8 cellular contexts compared by ENCODE assay signal in genomic region chr3:152298393-152299242, GRCh38. TPM values are rescaled to one million over a fixed set of nuclear protein-coding genes. Genes with fewer than 3 reads are reported as not detected.
A peak's percentile ranks its signal among the peaks of the same experiment; 100 is the strongest.
DNase-seq lines count a peak whose midpoint lies in the region; ATAC-seq and TF ChIP-seq lines count a peak whose summit lies in the region.

No MANE protein-coding gene starts in this region.

- peak overlapping the region; percentile 45 for H3K9ac ChIP-seq in muscle layer of colon (ENCODE audit: low read length)

- intact Hi-C loops in activated CD4-positive, alpha-beta memory T cell treated with anti-CD3 and anti-CD28 coated beads for 36 hours (cut with micrococcal nuclease) = loop anchor here (1.0 to 2.0 kb wide), 3 partner anchors 12 to 30 kb away; partner anchors contain the start of gene MBNL1
- intact Hi-C loops in thyroid gland (cut with DNase I) = no loop called here

- 6 to 10% methylated on average over 14 of the region's 14 CpGs for WGBS in thyroid gland, 2 donors

- peaks cover 74% of the 10 kb centered on the region for H3K4me1 Mint-ChIP-seq in activated CD4-positive, alpha-beta memory T cell treated with anti-CD3 and anti-CD28 coated beads for 36 hours (ENCODE audit: low read depth)

- H3K27me3 ChIP-seq in muscle layer of colon (ENCODE audit: control insufficient read depth in 1 of 2, insufficient read depth in 2 of 2, low read length in 2 of 2) (no peaks in the 10 kb centered on the region), thyroid gland (no peaks in the 10 kb centered on the region)

- no peaks in the 10 kb centered on the region for H3K9me3 Mint-ChIP-seq in activated CD4-positive, alpha-beta memory T cell treated with anti-CD3 and anti-CD28 coated beads for 36 hours

- ATAC-seq in GM18861 (IDR thresholded peaks at IDR 0.05; ENCODE audit: unreplicated experiment) (peak; percentile 45), HG03108 (IDR thresholded peaks at IDR 0.05; ENCODE audit: unreplicated experiment) (peak; percentile 49)

- H3K27me3 Mint-ChIP-seq in activated CD4-positive, alpha-beta memory T cell treated with anti-CD3 and anti-CD28 coated beads for 36 hours = no peaks in the 10 kb centered on the region

- H3K27ac ChIP-seq in epithelial cell of prostate (peak overlapping the region; percentile 64), muscle layer of colon (ENCODE audit: low read depth, low read length) (peak overlapping the region; percentile 88), thyroid gland (peak overlapping the region; percentile 40 to 91 (median 78))

- DNase-seq in AG10803 (ENCODE audit: low read depth) (peak; percentile 99), NCI-H460 (ENCODE audit: extremely low read depth, low read depth) (peak; percentile 54), epithelial cell of prostate (ENCODE audit: low read depth, low spot score) (peak; percentile 61), thyroid gland (peak; percentile 53 to 58)
- DNase-seq in activated CD4-positive, alpha-beta memory T cell treated with anti-CD3 and anti-CD28 coated beads for 36 hours = peak; percentile 59

- peak overlapping the region; percentile 90 for H3K27ac Mint-ChIP-seq in activated CD4-positive, alpha-beta memory T cell treated with anti-CD3 and anti-CD28 coated beads for 36 hours

- H3K4me3 ChIP-seq in AG10803 (ENCODE audit: low read length) (peak overlapping the region; percentile 54), muscle layer of colon (ENCODE audit: low read depth in 1 of 2, low read length in 2 of 2) (peak overlapping the region; percentile 12 to 37), thyroid gland (replicated peaks in 1 of 3) (peak overlapping the region in 1 of 3 donors; percentile 33)

- CTCF ChIA-PET in activated CD4-positive, alpha-beta memory T cell treated with anti-CD3 and anti-CD28 coated beads for 36 hours (lab: Charles Lee) = interaction anchor here (1.1 to 1.3 kb wide), 3 partner anchors 145 to 227 kb away, joined by 3 to 4 read pairs (median 4); no protein-coding TSS in a partner anchor

- TF ChIP-seq POLR2A in thyroid gland (IDR thresholded peaks at IDR 0.05) = peak in 1 of 2 donors; percentile 61

- H3K36me3 ChIP-seq in muscle layer of colon (ENCODE audit: insufficient read depth, low read length) (no peaks in the 10 kb centered on the region), thyroid gland (no peaks in the 10 kb centered on the region)

- H3K36me3 Mint-ChIP-seq in activated CD4-positive, alpha-beta memory T cell treated with anti-CD3 and anti-CD28 coated beads for 36 hours = peaks cover 37% of the 10 kb centered on the region

- TF ChIP-seq CTCF in AG10803 (conservative IDR thresholded peaks at IDR 0.05; ENCODE audit: low read length) (no peak), thyroid gland (IDR thresholded peaks at IDR 0.05) (no peak)

- POLR2A ChIA-PET in activated CD4-positive, alpha-beta memory T cell treated with anti-CD3 and anti-CD28 coated beads for 36 hours (lab: Charles Lee) = interaction anchor here (0.7 to 2.9 kb wide), 8 partner anchors 8 to 95 kb away, joined by 3 to 13 read pairs (median 5); partner anchors contain the start of gene MBNL1

- no peaks in the 10 kb centered on the region for H3K9me3 ChIP-seq in muscle layer of colon (ENCODE audit: low read length)
- H3K9me3 ChIP-seq in thyroid gland = no peaks in the 10 kb centered on the region

- peak overlapping the region; percentile 75 for H3K4me3 Mint-ChIP-seq in activated CD4-positive, alpha-beta memory T cell treated with anti-CD3 and anti-CD28 coated beads for 36 hours

- H3K4me1 ChIP-seq in muscle layer of colon (ENCODE audit: insufficient read depth, low read length) (peaks cover 69% of the 10 kb centered on the region), thyroid gland (peaks cover 37 to 57% of the 10 kb centered on the region in 2 donors)

RNA-seq across cellular contexts. Expression of gene MBNL1, which starts 29.9 kb away (rescaled TPM):
- total RNA-seq in NCI-H460 (2014; rRNA removed; shearing (Covaris generic)) = 130 and 132 TPM in 2 replicates
- 45.3 and 80.7 TPM in 2 replicates for polyA plus RNA-seq in NCI-H460 (2014; cell fraction: nucleus; rRNA removed)
- total RNA-seq in activated CD4-positive, alpha-beta memory T cell treated with anti-CD3 and anti-CD28 coated beads for 36 hours = 100 to 1,000 TPM; 290 to 302 TPM
- 100 to 1,000 TPM; 190 to 279 (median 216) TPM for total RNA-seq in thyroid gland
